1 cellular context compared by ENCODE assay signal in genomic region chr7:17447728-17448478, GRCh38.
TF ChIP-seq lines count a peak whose summit lies in the region.

No MANE protein-coding gene starts in this region.

TF ChIP-seq in IMR-90, 13 proteins besides CTCF, POLR2A, EP300 and RAD21 (continued from another document):
- no peak for TF ChIP-seq RFX5 (IDR thresholded peaks at IDR 0.05; ENCODE audit: low read depth, low read length)
- TF ChIP-seq FOS (IDR thresholded peaks at IDR 0.05; ENCODE audit: low read depth, low read length) = no peak
- TF ChIP-seq, protein P1, sequence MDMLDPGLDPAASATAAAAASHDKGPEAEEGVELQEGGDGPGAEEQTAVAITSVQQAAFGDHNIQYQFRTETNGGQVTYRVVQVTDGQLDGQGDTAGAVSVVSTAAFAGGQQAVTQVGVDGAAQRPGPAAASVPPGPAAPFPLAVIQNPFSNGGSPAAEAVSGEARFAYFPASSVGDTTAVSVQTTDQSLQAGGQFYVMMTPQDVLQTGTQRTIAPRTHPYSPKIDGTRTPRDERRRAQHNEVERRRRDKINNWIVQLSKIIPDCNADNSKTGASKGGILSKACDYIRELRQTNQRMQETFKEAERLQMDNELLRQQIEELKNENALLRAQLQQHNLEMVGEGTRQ (IDR thresholded peaks at IDR 0.05; ENCODE audit: low read depth, low read length) = no peak
- no peak for TF ChIP-seq MXI1 (IDR thresholded peaks at IDR 0.05; ENCODE audit: borderline replicate concordance, low read depth, low read length)
- no peak for TF ChIP-seq RCOR1 (IDR thresholded peaks at IDR 0.05; ENCODE audit: insufficient replicate concordance, low read length)
- TF ChIP-seq CEBPB (IDR thresholded peaks at IDR 0.05; ENCODE audit: low read depth, low read length) = no peak
